In the genomic region with DNA sequence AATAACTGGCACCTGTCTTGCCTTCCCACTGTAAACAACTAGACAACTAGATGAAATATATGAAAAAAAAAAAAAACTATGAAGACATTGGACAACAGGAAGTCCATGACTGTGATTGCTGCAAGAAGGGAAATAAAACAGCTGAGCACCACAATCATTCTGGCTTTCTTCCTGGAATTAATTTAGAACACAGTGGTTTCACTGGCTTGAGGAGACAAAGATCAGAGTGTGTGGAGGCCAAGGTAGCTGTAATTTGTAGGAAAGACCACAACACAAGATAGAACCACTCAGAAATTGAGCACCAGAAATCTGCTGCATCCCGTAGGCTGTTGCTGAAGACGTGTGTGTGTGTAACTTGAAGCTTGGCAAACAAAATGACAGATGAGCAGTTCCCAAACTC, we compare ENCODE assay signal across 14 cellular contexts.
A peak's percentile ranks its signal among the peaks of the same experiment; 100 is the strongest.
DNase-seq lines count a peak whose midpoint lies in the region; ATAC-seq and TF ChIP-seq lines count a peak whose summit lies in the region.
"Had no signal": no experiment of that assay in that cellular context is flagged by ENCODE, and none has a peak within 500 bp of the region (broad histone marks: within the 10 kb centered on the region; RNA-seq: fewer than 3 reads in every experiment).

No MANE protein-coding gene starts in this region.

- no peaks in the 10 kb centered on the region for H3K4me1 Mint-ChIP-seq in activated T-cell treated with anti-CD3 and anti-CD28 coated beads, Interleukin-2, amount 50 U/mL, for 24 hours (ENCODE audit: low read depth)
- H3K4me1 Mint-ChIP-seq: T-cell had no signal

- no peak overlapping the region for H3K4me2 ChIP-seq in osteoblast (ENCODE audit: insufficient read depth, low read length)

- H3K27ac Mint-ChIP-seq in activated T-cell treated with anti-CD3 and anti-CD28 coated beads, Interleukin-2, amount 50 U/mL, for 24 hours: no peak overlapping the region
- H3K27ac Mint-ChIP-seq: T-cell had no signal

- H3K36me3 ChIP-seq in osteoblast (ENCODE audit: insufficient read depth, low read length) (no peaks in the 10 kb centered on the region), MG63 (no peaks in the 10 kb centered on the region; the same call in 1 of the 2 replicates)
- H3K36me3 ChIP-seq: HAP-1, WERI-Rb-1 had no signal

- H3K27me3 Mint-ChIP-seq in activated T-cell treated with anti-CD3 and anti-CD28 coated beads, Interleukin-2, amount 50 U/mL, for 24 hours: no peaks in the 10 kb centered on the region
- H3K27me3 Mint-ChIP-seq: T-cell had no signal

- H2AFZ ChIP-seq in osteoblast (ENCODE audit: low read length): peak overlapping the region; percentile 9

- no peak overlapping the region for H3K4me3 Mint-ChIP-seq in activated T-cell treated with anti-CD3 and anti-CD28 coated beads, Interleukin-2, amount 50 U/mL, for 24 hours
- H3K4me3 Mint-ChIP-seq: T-cell had no signal

- H3K9me3 ChIP-seq in osteoblast (ENCODE audit: low read depth, low read length) (no peaks in the 10 kb centered on the region), MG63 (peaks cover 8% of the 10 kb centered on the region)
- H3K9me3 ChIP-seq: HAP-1 had no signal

- peak; percentile 87 for ATAC-seq in Right ventricle myocardium superior (ENCODE audit: poor library complexity)
- ATAC-seq: stimulated activated naive CD8-positive, alpha-beta T cell treated with anti-CD3 and anti-CD28 coated beads, Interleukin-15, Interleukin-2, amounts not matched to agents 100 U/mL and 50 U/mL, for 24 hours; T-cell had no signal

- TF ChIP-seq CTCF in AG09319 (IDR thresholded peaks at IDR 0.05; ENCODE audit: low read depth, low read length) (no peak), osteoblast (IDR thresholded peaks at IDR 0.05; ENCODE audit: extremely low read depth, low read depth, low read length) (no peak), GM13976 (IDR thresholded peaks at IDR 0.05; ENCODE audit: borderline replicate concordance, control extremely low read depth, extremely low read depth, insufficient read depth, missing control alignments) (no peak)

- peaks cover 14% of the 10 kb centered on the region for H3K9me3 Mint-ChIP-seq in activated T-cell treated with anti-CD3 and anti-CD28 coated beads, Interleukin-2, amount 50 U/mL, for 24 hours

- H4K20me1 ChIP-seq in osteoblast (ENCODE audit: insufficient read depth, low read length): no peaks in the 10 kb centered on the region

- H3K4me1 ChIP-seq in osteoblast (ENCODE audit: insufficient read depth, low read length): no peaks in the 10 kb centered on the region
- H3K4me1 ChIP-seq: HAP-1 had no signal

- DNase-seq in AG09319 (ENCODE audit: extremely low read depth, low read depth) (peak; percentile 29), amniotic epithelial cell (ENCODE audit: low read depth) (peak; percentile 38), Right ventricle myocardium superior (no peak), osteoblast (ENCODE audit: insufficient read length, low spot score, missing footprints) (no peak), GM13976 (ENCODE audit: low spot score) (no peak), MG63 (no peak)
- no peak for DNase-seq in activated T-cell treated with anti-CD3 and anti-CD28 coated beads, Interleukin-2, amount 50 U/mL, for 24 hours
- no peak for DNase-seq in stimulated activated CD4-positive, alpha-beta T cell treated with anti-CD3 and anti-CD28 coated beads, Interleukin-12 subunit alpha, Interleukin-12 subunit beta, amount 100 ng/mL, for 4 hours
- DNase-seq: activated gamma-delta T cell; NCI-H2081 treated with DMSO at 0.1 percent for 48 hours; stimulated activated naive CD8-positive, alpha-beta T cell treated with anti-CD3 and anti-CD28 coated beads, Interleukin-15, Interleukin-2, amounts not matched to agents 100 U/mL and 50 U/mL, for 24 hours; T-cell; WERI-Rb-1 had no signal

- no peaks in the 10 kb centered on the region for H3K79me2 ChIP-seq in osteoblast (ENCODE audit: insufficient read depth, low read length)

- H3K27ac ChIP-seq in osteoblast (ENCODE audit: low read depth, low read length): no peak overlapping the region
- H3K27ac ChIP-seq: WERI-Rb-1 had no signal

- in situ Hi-C loops in GM13976 (cut with MboI; ENCODE audit: low sequenced_read_pairs, unreplicated experiment): no loop called here

- intact Hi-C loops in Right ventricle myocardium superior (cut with DNase I): no loop called here

- H3K27me3 ChIP-seq in osteoblast (ENCODE audit: insufficient read depth, low read length) (no peaks in the 10 kb centered on the region), MG63 (no peaks in the 10 kb centered on the region)

- no peak overlapping the region for H3K4me3 ChIP-seq in osteoblast (ENCODE audit: insufficient read depth, low read length)
- H3K4me3 ChIP-seq in MG63: no peak overlapping the region
- H3K4me3 ChIP-seq: HAP-1 had no signal

- no peaks in the 10 kb centered on the region for H3K36me3 Mint-ChIP-seq in activated T-cell treated with anti-CD3 and anti-CD28 coated beads, Interleukin-2, amount 50 U/mL, for 24 hours (ENCODE audit: low read depth)
- H3K36me3 Mint-ChIP-seq: T-cell had no signal

Comparison
In these comparisons a context has a peak if more than half of its experiments do, and no peak if none do; other contexts are left out.
1. DNase-seq: peak in AG09319 (single experiment) and amniotic epithelial cell (single experiment); none in Right ventricle myocardium superior (single experiment), osteoblast (single experiment), GM13976 (single experiment), activated T-cell treated with anti-CD3 and anti-CD28 coated beads, Interleukin-2, amount 50 U/mL, for 24 hours (single experiment), MG63 (single experiment) and stimulated activated CD4-positive, alpha-beta T cell treated with anti-CD3 and anti-CD28 coated beads, Interleukin-12 subunit alpha, Interleukin-12 subunit beta, amount 100 ng/mL, for 4 hours (single experiment).